In genomic region chr19:15369594-15369891, GRCh38 we compare ENCODE assay signal across 25 cellular contexts.
"Had no signal": no experiment of that assay in that cellular context is flagged by ENCODE, and none has a peak within 500 bp of the region (broad histone marks: within the 10 kb centered on the region; RNA-seq: fewer than 3 reads in every experiment).

No MANE protein-coding gene starts in this region.

- H3K27ac ChIP-seq: HL-60, KMS-11, PC-9, Peyer's patch, SJSA1, SK-N-MC had no signal

- H3K27me3 Mint-ChIP-seq: IgD-negative memory B cell had no signal

- H2AFZ ChIP-seq: PC-9 had no signal

- H3K4me3 ChIP-seq: K562, PC-9, Peyer's patch, SJSA1, SK-N-MC had no signal

- DNase-seq: Kasumi-1, MM.1S, NCI-H1092 treated with DMSO at 0.1 percent for 48 hours, NCI-H1436, NCI-H187, NCI-H2029, NCI-H2081 treated with DMSO at 0.1 percent for 48 hours, NCI-H2171, NCI-H226, NCI-H446, NCI-H510A, NCI-H524 treated with DMSO at 0.1 percent for 48 hours, NCI-H69, NCI-H774, OCI-M1, PC-9, Peyer's patch, SIG-M5, SW 1271 had no signal

- H3K4me1 ChIP-seq: SJSA1 had no signal

- H3K9me3 ChIP-seq: Peyer's patch, SJSA1 had no signal

- H3K4me2 ChIP-seq: KMS-11, PC-9 had no signal

- H3K27me3 ChIP-seq: Peyer's patch, SJSA1 had no signal

- ATAC-seq: K562 had no signal

- H3K4me3 Mint-ChIP-seq: IgD-negative memory B cell had no signal

- H3K9me3 Mint-ChIP-seq: IgD-negative memory B cell had no signal
